13 cellular contexts compared by ENCODE assay signal in the genomic region with DNA sequence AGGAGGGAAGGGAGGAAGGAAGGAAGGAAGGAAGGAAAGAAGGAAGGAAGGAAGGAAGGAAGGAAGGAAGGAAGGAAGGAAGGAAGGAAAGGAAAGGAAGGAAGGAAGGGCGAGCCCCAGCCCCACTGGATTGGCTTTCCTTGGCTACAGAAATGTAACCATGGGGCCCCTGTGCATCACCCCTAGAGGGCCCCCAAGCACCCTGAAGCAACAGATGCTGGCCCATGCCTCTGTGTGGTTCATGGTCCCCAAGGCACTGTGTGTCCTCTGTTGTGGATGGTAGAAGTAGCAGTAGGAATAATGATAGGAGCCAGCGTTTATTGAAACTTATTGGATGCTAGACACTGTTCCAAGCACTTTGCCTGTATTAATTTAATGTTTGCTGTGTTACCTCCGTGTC.
DNase-seq lines count a peak whose midpoint lies in the region; TF ChIP-seq lines count a peak whose summit lies in the region.
"Had no signal": no experiment of that assay in that cellular context is flagged by ENCODE, and none has a peak within 500 bp of the region (broad histone marks: within the 10 kb centered on the region; RNA-seq: fewer than 3 reads in every experiment).

No MANE protein-coding gene starts in this region.

- H3K27ac ChIP-seq in Peyer's patch, result no peak overlapping the region
- H3K27ac ChIP-seq: ovary had no signal

- H3K4me1 ChIP-seq in Peyer's patch, result no peaks in the 10 kb centered on the region

- H3K9me3 ChIP-seq in Peyer's patch, result no peaks in the 10 kb centered on the region
- H3K9me3 ChIP-seq: MG63, ovary had no signal

- H3K27me3 ChIP-seq in Peyer's patch, result no peaks in the 10 kb centered on the region
- H3K27me3 ChIP-seq: MG63, ovary had no signal

- TF ChIP-seq CTCF in AG09309 (IDR thresholded peaks at IDR 0.05; ENCODE audit: control insufficient read depth, insufficient read depth, low read depth, low read length, missing control alignments) (peak; percentile 45), GM12875 (IDR thresholded peaks at IDR 0.05; ENCODE audit: borderline replicate concordance, insufficient read depth, low read depth, low read length) (peak; percentile 55), fibroblast of pulmonary artery (IDR thresholded peaks at IDR 0.05; ENCODE audit: low read length, missing control alignments) (peak; percentile 4), Peyer's patch (IDR thresholded peaks at IDR 0.05) (no peak)

- H3K36me3 ChIP-seq in Peyer's patch, result no peaks in the 10 kb centered on the region
- H3K36me3 ChIP-seq: MG63, ovary had no signal

- H3K4me3 ChIP-seq in AG09309 (ENCODE audit: control insufficient read depth, low read depth, low read length), result no peak overlapping the region
- H3K4me3 ChIP-seq in GM12875 (ENCODE audit: low read depth, low read length), result no peak overlapping the region
- no peak overlapping the region for H3K4me3 ChIP-seq in fibroblast of pulmonary artery (replicated peaks; ENCODE audit: low read depth, low read length)
- no peak overlapping the region for H3K4me3 ChIP-seq in Peyer's patch
- H3K4me3 ChIP-seq: MG63, ovary had no signal

- DNase-seq in AG09309 (ENCODE audit: low read depth) (no peak), OCI-M1 (lab: John Stamatoyannopoulos, UW) (peak; percentile 4), fibroblast of pulmonary artery (ENCODE audit: low read depth) (no peak), T-helper 1 cell (no peak), Peyer's patch (no peak), DMS79 (lab: John Stamatoyannopoulos, UW) (no peak), cerebellar cortex (ENCODE audit: low spot score) (no peak)
- DNase-seq: activated T-cell treated with anti-CD3 and anti-CD28 coated beads for 4 hours, cortex of kidney, ovary, SIG-M5 had no signal

- TF ChIP-seq POLR2A in Peyer's patch (IDR thresholded peaks at IDR 0.05), result no peak

Comparison
In these comparisons a context has a peak if more than half of its experiments do, and no peak if none do; other contexts are left out.
1. CTCF ChIP-seq: peak in AG09309 (single experiment), GM12875 (single experiment) and fibroblast of pulmonary artery (single experiment); none in Peyer's patch (0 of 6).